ENCODE assay signal across 1 cellular context in the genomic region with DNA sequence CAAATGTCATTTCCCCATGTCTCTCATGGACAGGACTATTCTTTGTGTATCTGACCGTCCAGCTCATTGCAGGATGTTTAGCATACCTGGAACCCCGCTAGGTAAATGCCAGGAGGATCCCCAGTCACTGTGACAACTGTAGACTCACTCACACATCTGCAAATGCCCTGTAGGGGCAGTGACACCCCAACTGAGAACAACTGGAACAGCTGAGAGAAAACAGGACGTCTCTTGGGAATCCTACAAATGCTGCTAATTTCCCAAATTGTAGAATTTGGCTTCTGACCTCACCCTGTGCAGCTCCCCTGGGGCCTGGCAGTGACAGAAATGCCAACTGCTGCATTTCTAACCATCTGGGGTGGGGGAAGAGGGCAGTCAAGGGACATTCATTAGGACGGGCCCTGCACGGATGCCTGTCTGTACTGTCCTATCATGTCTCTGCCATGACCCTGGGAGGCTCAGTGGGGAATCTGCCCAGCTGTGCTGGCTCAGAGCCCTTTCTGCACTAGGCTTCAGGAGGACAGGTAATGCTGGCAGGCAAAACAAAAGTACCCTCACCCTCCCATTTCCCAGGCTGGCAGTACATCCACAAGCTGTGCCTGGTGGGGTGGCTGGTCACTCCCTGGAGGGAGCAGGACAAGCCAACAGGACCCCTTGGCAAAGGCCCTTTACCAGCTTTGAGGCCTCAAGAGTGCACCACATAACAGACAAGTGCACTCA.
TF ChIP-seq lines count a peak whose summit lies in the region.

No MANE protein-coding gene starts in this region.

TF ChIP-seq in GM23338, 12 proteins besides CTCF, POLR2A, EP300 and RAD21 (continued from another document):
- TF ChIP-seq, protein P1, sequence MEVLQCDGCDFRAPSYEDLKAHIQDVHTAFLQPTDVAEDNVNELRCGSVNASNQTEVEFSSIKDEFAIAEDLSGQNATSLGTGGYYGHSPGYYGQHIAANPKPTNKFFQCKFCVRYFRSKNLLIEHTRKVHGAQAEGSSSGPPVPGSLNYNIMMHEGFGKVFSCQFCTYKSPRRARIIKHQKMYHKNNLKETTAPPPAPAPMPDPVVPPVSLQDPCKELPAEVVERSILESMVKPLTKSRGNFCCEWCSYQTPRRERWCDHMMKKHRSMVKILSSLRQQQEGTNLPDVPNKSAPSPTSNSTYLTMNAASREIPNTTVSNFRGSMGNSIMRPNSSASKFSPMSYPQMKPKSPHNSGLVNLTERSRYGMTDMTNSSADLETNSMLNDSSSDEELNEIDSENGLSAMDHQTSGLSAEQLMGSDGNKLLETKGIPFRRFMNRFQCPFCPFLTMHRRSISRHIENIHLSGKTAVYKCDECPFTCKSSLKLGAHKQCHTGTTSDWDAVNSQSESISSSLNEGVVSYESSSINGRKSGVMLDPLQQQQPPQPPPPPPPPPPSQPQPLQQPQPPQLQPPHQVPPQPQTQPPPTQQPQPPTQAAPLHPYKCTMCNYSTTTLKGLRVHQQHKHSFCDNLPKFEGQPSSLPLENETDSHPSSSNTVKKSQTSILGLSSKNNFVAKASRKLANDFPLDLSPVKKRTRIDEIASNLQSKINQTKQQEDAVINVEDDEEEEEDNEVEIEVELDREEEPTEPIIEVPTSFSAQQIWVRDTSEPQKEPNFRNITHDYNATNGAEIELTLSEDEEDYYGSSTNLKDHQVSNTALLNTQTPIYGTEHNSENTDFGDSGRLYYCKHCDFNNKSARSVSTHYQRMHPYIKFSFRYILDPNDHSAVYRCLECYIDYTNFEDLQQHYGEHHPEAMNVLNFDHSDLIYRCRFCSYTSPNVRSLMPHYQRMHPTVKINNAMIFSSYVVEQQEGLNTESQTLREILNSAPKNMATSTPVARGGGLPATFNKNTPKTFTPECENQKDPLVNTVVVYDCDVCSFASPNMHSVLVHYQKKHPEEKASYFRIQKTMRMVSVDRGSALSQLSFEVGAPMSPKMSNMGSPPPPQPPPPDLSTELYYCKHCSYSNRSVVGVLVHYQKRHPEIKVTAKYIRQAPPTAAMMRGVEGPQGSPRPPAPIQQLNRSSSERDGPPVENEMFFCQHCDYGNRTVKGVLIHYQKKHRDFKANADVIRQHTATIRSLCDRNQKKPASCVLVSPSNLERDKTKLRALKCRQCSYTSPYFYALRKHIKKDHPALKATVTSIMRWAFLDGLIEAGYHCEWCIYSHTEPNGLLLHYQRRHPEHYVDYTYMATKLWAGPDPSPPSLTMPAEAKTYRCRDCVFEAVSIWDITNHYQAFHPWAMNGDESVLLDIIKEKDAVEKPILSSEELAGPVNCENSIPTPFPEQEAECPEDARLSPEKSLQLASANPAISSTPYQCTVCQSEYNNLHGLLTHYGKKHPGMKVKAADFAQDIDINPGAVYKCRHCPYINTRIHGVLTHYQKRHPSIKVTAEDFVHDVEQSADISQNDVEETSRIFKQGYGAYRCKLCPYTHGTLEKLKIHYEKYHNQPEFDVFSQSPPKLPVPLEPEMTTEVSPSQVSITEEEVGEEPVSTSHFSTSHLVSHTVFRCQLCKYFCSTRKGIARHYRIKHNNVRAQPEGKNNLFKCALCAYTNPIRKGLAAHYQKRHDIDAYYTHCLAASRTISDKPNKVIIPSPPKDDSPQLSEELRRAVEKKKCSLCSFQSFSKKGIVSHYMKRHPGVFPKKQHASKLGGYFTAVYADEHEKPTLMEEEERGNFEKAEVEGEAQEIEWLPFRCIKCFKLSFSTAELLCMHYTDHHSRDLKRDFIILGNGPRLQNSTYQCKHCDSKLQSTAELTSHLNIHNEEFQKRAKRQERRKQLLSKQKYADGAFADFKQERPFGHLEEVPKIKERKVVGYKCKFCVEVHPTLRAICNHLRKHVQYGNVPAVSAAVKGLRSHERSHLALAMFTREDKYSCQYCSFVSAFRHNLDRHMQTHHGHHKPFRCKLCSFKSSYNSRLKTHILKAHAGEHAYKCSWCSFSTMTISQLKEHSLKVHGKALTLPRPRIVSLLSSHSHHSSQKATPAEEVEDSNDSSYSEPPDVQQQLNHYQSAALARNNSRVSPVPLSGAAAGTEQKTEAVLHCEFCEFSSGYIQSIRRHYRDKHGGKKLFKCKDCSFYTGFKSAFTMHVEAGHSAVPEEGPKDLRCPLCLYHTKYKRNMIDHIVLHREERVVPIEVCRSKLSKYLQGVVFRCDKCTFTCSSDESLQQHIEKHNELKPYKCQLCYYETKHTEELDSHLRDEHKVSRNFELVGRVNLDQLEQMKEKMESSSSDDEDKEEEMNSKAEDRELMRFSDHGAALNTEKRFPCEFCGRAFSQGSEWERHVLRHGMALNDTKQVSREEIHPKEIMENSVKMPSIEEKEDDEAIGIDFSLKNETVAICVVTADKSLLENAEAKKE (CRISPR knock-in tag; IDR thresholded peaks at IDR 0.05): no peak
- no peak for TF ChIP-seq JUNB (IDR thresholded peaks at IDR 0.05; ENCODE audit: unreplicated experiment)
- no peak for TF ChIP-seq NANOG (IDR thresholded peaks at IDR 0.05; ENCODE audit: borderline replicate concordance)
- TF ChIP-seq CREB1 (CRISPR knock-in tag; IDR thresholded peaks at IDR 0.05; ENCODE audit: low read depth): no peak
- TF ChIP-seq EZH2 (IDR thresholded peaks at IDR 0.05; ENCODE audit: low read depth, unreplicated experiment): no peak
- no peak for TF ChIP-seq POLR2AphosphoS5 (IDR thresholded peaks at IDR 0.05; ENCODE audit: low read depth)
- TF ChIP-seq, protein P2, sequence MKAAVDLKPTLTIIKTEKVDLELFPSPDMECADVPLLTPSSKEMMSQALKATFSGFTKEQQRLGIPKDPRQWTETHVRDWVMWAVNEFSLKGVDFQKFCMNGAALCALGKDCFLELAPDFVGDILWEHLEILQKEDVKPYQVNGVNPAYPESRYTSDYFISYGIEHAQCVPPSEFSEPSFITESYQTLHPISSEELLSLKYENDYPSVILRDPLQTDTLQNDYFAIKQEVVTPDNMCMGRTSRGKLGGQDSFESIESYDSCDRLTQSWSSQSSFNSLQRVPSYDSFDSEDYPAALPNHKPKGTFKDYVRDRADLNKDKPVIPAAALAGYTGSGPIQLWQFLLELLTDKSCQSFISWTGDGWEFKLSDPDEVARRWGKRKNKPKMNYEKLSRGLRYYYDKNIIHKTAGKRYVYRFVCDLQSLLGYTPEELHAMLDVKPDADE (IDR thresholded peaks at IDR 0.05): no peak
- TF ChIP-seq EZH2phosphoT487 (IDR thresholded peaks at IDR 0.05; ENCODE audit: unreplicated experiment): no peak
- TF ChIP-seq ZNF114 (CRISPR knock-in tag; IDR thresholded peaks at IDR 0.05): no peak
